In the genomic region with DNA sequence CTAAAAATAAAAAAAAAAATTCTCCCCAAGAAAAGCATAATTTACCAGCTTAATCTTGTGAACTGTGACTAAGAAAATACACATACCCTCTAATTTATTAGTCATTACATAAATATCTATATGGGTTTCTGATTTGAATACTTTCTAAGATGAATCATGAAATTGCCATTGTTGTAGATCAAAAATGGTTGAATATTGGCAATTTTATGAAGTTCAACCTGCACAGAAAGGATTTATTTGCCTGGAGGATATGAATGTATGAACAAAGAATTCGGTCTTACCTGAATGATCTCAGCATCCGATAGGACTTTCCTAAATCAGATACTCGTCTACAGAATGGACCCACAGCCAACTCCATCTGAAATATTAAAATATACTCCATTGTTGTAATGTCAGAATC, we compare ENCODE assay signal across 21 cellular contexts.
A peak's percentile ranks its signal among the peaks of the same experiment; 100 is the strongest.
DNase-seq lines count a peak whose midpoint lies in the region; ATAC-seq and TF ChIP-seq lines count a peak whose summit lies in the region.
"Had no signal": no experiment of that assay in that cellular context is flagged by ENCODE, and none has a peak within 500 bp of the region (broad histone marks: within the 10 kb centered on the region; RNA-seq: fewer than 3 reads in every experiment).

No MANE protein-coding gene starts in this region.

- H3K9me3 ChIP-seq in PC-3 (ENCODE audit: low read length) = no peaks in the 10 kb centered on the region
- H3K9me3 ChIP-seq: A549 had no signal

- BruUV-seq in PC-3 (replicated peaks; lab: Mats Ljungman, UMichigan) = no TSS peak

- DNase-seq in ELR (ENCODE audit: low read depth) (peak; percentile 78), PC-3 (peak; percentile 90), dermis blood vessel endothelial cell (peak; percentile 29), iris pigment epithelial cell (ENCODE audit: low read depth) (peak; percentile 32)
- DNase-seq: AML-193, Calu3, DMS79 treated with DMSO at 0.1 percent for 48 hours, H7, KBM-7, NCI-H1092, NCI-H2107, NCI-H345, NCI-H526 treated with DMSO at 0.1 percent for 48 hours, OCI-M1 had no signal

- POLR2A ChIA-PET in PC-3 (lab: Charles Lee; ENCODE audit: unreplicated experiment) = interaction anchor here (0.6 to 0.7 kb wide), 3 partner anchors 9 to 142 kb away, joined by 5 read pairs; no protein-coding TSS in a partner anchor

- H3K36me3 ChIP-seq in PC-3 (ENCODE audit: low read depth, low read length) = no peaks in the 10 kb centered on the region

- H3K27ac ChIP-seq in PC-3 (ENCODE audit: low read length) = peak overlapping the region; percentile 87
- H3K27ac ChIP-seq: A549, SK-N-MC had no signal

- H3F3A ChIP-seq in PC-3 (ENCODE audit: low read length, unreplicated experiment) = peaks cover 8% of the 10 kb centered on the region

- ATAC-seq in PC-3 (peak; percentile 52), HG02759 (IDR thresholded peaks at IDR 0.05; ENCODE audit: unreplicated experiment) (no peak), GM18502 (IDR thresholded peaks at IDR 0.05; ENCODE audit: poor library complexity, unreplicated experiment) (no peak), GM18511 (IDR thresholded peaks at IDR 0.05; ENCODE audit: unreplicated experiment) (no peak), HG03095 (IDR thresholded peaks at IDR 0.05; ENCODE audit: unreplicated experiment) (no peak)
- ATAC-seq: A549, Right ventricle myocardium inferior had no signal

- intact Hi-C loops in PC-3 (cut with micrococcal nuclease) = loop anchor here (5.0 kb wide), 1 partner anchor 97 kb away; no protein-coding TSS in a partner anchor

- H3K4me3 ChIP-seq in PC-3 (ENCODE audit: low read length) = no peak overlapping the region
- H3K4me3 ChIP-seq: A549, SK-N-MC had no signal

- no peaks in the 10 kb centered on the region for H3K9me2 ChIP-seq in PC-3 (replicated peaks; ENCODE audit: low read length)

- TF ChIP-seq CTCF in PC-3 (conservative IDR thresholded peaks at IDR 0.05; ENCODE audit: low read depth, low read length) = no peak

- H3K79me2 ChIP-seq in PC-3 (ENCODE audit: low read length) = no peaks in the 10 kb centered on the region

- CTCF ChIA-PET in PC-3 (lab: Charles Lee) = interaction anchor here (0.6 kb wide), 1 partner anchor 1027 kb away, joined by 3 read pairs; no protein-coding TSS in a partner anchor

- H2AFZ ChIP-seq in PC-3 (ENCODE audit: low read length) = no peak overlapping the region

- H3K4me2 ChIP-seq in PC-3 (ENCODE audit: low read length) = peak overlapping the region; percentile 72
- H3K4me2 ChIP-seq: A549 had no signal

- no peaks in the 10 kb centered on the region for H4K20me1 ChIP-seq in PC-3 (ENCODE audit: low read length)

- peak overlapping the region; percentile 28; the same call in 1 of the 2 replicates for H3K9ac ChIP-seq in PC-3 (ENCODE audit: low read length)

- H3K27me3 ChIP-seq in PC-3 (ENCODE audit: low read length) = no peaks in the 10 kb centered on the region

- peaks cover 72% of the 10 kb centered on the region for H3K4me1 ChIP-seq in PC-3 (ENCODE audit: insufficient read depth, low read length)
- H3K4me1 ChIP-seq: A549 had no signal

Comparison
In these comparisons a context has a peak if more than half of its experiments do, and no peak if none do; other contexts are left out.
1. DNase-seq: peak in every context shown above with its lines; median percentile 90 in PC-3; 78 in ELR; 32 in iris pigment epithelial cell; 29 in dermis blood vessel endothelial cell.